ENCODE assay signal across 22 cellular contexts in genomic region chr9:107314763-107315162, GRCh38.
"Had no signal": no experiment of that assay in that cellular context is flagged by ENCODE, and none has a peak within 500 bp of the region (broad histone marks: within the 10 kb centered on the region; RNA-seq: fewer than 3 reads in every experiment).

No MANE protein-coding gene starts in this region.

- H3K27ac ChIP-seq: coronary artery, epithelial cell of prostate, gastroesophageal sphincter, thoracic aorta, vagina had no signal

- H3K4me3 Mint-ChIP-seq: stimulated activated naive B cell treated with anti-CD40 and anti-IgM and Interleukin-4, amounts not matched to agents 10 μg/mL and 1 μg/mL and 100 μg/mL, for 72 hours; type B pancreatic cell had no signal

- FAIRE-seq: islet of Langerhans had no signal

- H3K9me3 ChIP-seq: gastroesophageal sphincter, thoracic aorta, vagina had no signal

- H3K9me3 Mint-ChIP-seq: stimulated activated naive B cell treated with anti-CD40 and anti-IgM and Interleukin-4, amounts not matched to agents 10 μg/mL and 1 μg/mL and 100 μg/mL, for 72 hours; type B pancreatic cell had no signal

- DNase-seq: activated CD4-positive, alpha-beta T cell treated with anti-CD3 and anti-CD28 coated beads for 1 hour; activated CD4-positive, alpha-beta T cell treated with anti-CD3 and anti-CD28 coated beads, Interleukin-2, amount 50 U/mL, for 4 hours; activated effector memory CD4-positive, alpha-beta T cell treated with anti-CD3 and anti-CD28 coated beads, Interleukin-2, amount 50 U/mL, for 16 hours; amygdala; cerebellar nuclear complex; head of caudate nucleus; hypothalamus; left ventricle myocardium superior; nucleus accumbens; stimulated activated CD4-positive, alpha-beta T cell treated with anti-CD3 and anti-CD28 coated beads, Interleukin-15, amount 100 ng/mL, for 24 hours; stimulated activated naive B cell treated with anti-CD40 and anti-IgM and Interleukin-4, amounts not matched to agents 10 μg/mL and 1 μg/mL and 100 μg/mL, for 72 hours; T-helper 1 cell had no signal

- H3K4me2 ChIP-seq: smooth muscle cell had no signal

- ATAC-seq: gastroesophageal sphincter; left ventricle myocardium superior; sciatic nerve; stimulated activated naive B cell treated with anti-CD40 and anti-IgM and Interleukin-4, amounts not matched to agents 10 μg/mL and 1 μg/mL and 100 μg/mL, for 72 hours had no signal

- H3K27me3 ChIP-seq: gastroesophageal sphincter, vagina had no signal

- H3K4me3 ChIP-seq: coronary artery, gastroesophageal sphincter, smooth muscle cell, thoracic aorta, vagina had no signal

- H3K27ac Mint-ChIP-seq: type B pancreatic cell had no signal

- H3K27me3 Mint-ChIP-seq: activated naive CD8-positive, alpha-beta T cell; stimulated activated naive B cell treated with anti-CD40 and anti-IgM and Interleukin-4, amounts not matched to agents 10 μg/mL and 1 μg/mL and 100 μg/mL, for 72 hours; type B pancreatic cell had no signal
